In genomic region chr14:80847093-80847492, GRCh38 we compare ENCODE assay signal across 28 cellular contexts.
"Had no signal": no experiment of that assay in that cellular context is flagged by ENCODE, and none has a peak within 500 bp of the region (broad histone marks: within the 10 kb centered on the region; RNA-seq: fewer than 3 reads in every experiment).

No MANE protein-coding gene starts in this region.

- H3K36me3 ChIP-seq: stomach, suprapubic skin, thoracic aorta, thyroid gland, tibial artery, tibial nerve, transverse colon, upper lobe of left lung, upper lobe of right lung, uterus, vagina had no signal

- H3K27ac ChIP-seq: stomach, suprapubic skin, testis, thoracic aorta, thyroid gland, tibial artery, tibial nerve, transverse colon, upper lobe of left lung, upper lobe of right lung, uterus, vagina had no signal

- H3K27me3 ChIP-seq: stomach, suprapubic skin, testis, thyroid gland, tibial artery, tibial nerve, transverse colon, upper lobe of left lung, upper lobe of right lung, uterus, vagina had no signal

- H3K4me3 ChIP-seq: stomach, suprapubic skin, testis, thoracic aorta, thyroid gland, tibial artery, tibial nerve, transverse colon, upper lobe of left lung, upper lobe of right lung, uterus, vagina had no signal

- H3K4me3 Mint-ChIP-seq: stimulated activated effector memory CD8-positive, alpha-beta T cell treated with anti-CD3 and anti-CD28 coated beads, Interleukin-12 subunit alpha, Interleukin-12 subunit beta, amount 100 ng/mL, for 72 hours; stimulated activated memory B cell treated with anti-CD40 and anti-IgM and Interleukin-4, amounts not matched to agents 10 μg/mL and 1 μg/mL and 100 μg/mL, for 72 hours; stimulated activated naive B cell treated with anti-CD40 and anti-IgM and Interleukin-4, amounts not matched to agents 10 μg/mL and 1 μg/mL and 100 μg/mL, for 72 hours; stimulated activated naive CD8-positive, alpha-beta T cell treated with anti-CD3 and anti-CD28 coated beads, Interleukin-15, amount 100 ng/mL, for 72 hours; stimulated activated naive CD8-positive, alpha-beta T cell treated with anti-CD3 and anti-CD28 coated beads, Interleukin-15, Interleukin-2, amounts not matched to agents 100 ng/mL and 50 ng/mL, for 24 hours; type B pancreatic cell had no signal

- H3K4me1 ChIP-seq: suprapubic skin, testis, transverse colon, upper lobe of left lung, upper lobe of right lung, uterus, vagina had no signal

- H3K27ac Mint-ChIP-seq: stimulated activated effector memory CD8-positive, alpha-beta T cell treated with anti-CD3 and anti-CD28 coated beads, Interleukin-12 subunit alpha, Interleukin-12 subunit beta, amount 100 ng/mL, for 72 hours; stimulated activated memory B cell treated with anti-CD40 and anti-IgM and Interleukin-4, amounts not matched to agents 10 μg/mL and 1 μg/mL and 100 μg/mL, for 72 hours; stimulated activated naive B cell treated with anti-CD40 and anti-IgM and Interleukin-4, amounts not matched to agents 10 μg/mL and 1 μg/mL and 100 μg/mL, for 72 hours; stimulated activated naive CD8-positive, alpha-beta T cell treated with anti-CD3 and anti-CD28 coated beads, Interleukin-15, amount 100 ng/mL, for 72 hours; stimulated activated naive CD8-positive, alpha-beta T cell treated with anti-CD3 and anti-CD28 coated beads, Interleukin-15, Interleukin-2, amounts not matched to agents 100 ng/mL and 50 ng/mL, for 24 hours; type B pancreatic cell had no signal

- H3K4me1 Mint-ChIP-seq: stimulated activated effector memory CD8-positive, alpha-beta T cell treated with anti-CD3 and anti-CD28 coated beads, Interleukin-12 subunit alpha, Interleukin-12 subunit beta, amount 100 ng/mL, for 72 hours; stimulated activated memory B cell treated with anti-CD40 and anti-IgM and Interleukin-4, amounts not matched to agents 10 μg/mL and 1 μg/mL and 100 μg/mL, for 72 hours; stimulated activated naive B cell treated with anti-CD40 and anti-IgM and Interleukin-4, amounts not matched to agents 10 μg/mL and 1 μg/mL and 100 μg/mL, for 72 hours; stimulated activated naive CD8-positive, alpha-beta T cell treated with anti-CD3 and anti-CD28 coated beads, Interleukin-15, amount 100 ng/mL, for 72 hours had no signal

- H3K9me3 Mint-ChIP-seq: stimulated activated effector memory CD8-positive, alpha-beta T cell treated with anti-CD3 and anti-CD28 coated beads, Interleukin-12 subunit alpha, Interleukin-12 subunit beta, amount 100 ng/mL, for 72 hours; stimulated activated memory B cell treated with anti-CD40 and anti-IgM and Interleukin-4, amounts not matched to agents 10 μg/mL and 1 μg/mL and 100 μg/mL, for 72 hours; stimulated activated naive B cell treated with anti-CD40 and anti-IgM and Interleukin-4, amounts not matched to agents 10 μg/mL and 1 μg/mL and 100 μg/mL, for 72 hours; stimulated activated naive CD8-positive, alpha-beta T cell treated with anti-CD3 and anti-CD28 coated beads, Interleukin-15, amount 100 ng/mL, for 72 hours; stimulated activated naive CD8-positive, alpha-beta T cell treated with anti-CD3 and anti-CD28 coated beads, Interleukin-15, Interleukin-2, amounts not matched to agents 100 ng/mL and 50 ng/mL, for 24 hours; type B pancreatic cell had no signal

- H3K27me3 Mint-ChIP-seq: stimulated activated memory B cell treated with anti-CD40 and anti-IgM and Interleukin-4, amounts not matched to agents 10 μg/mL and 1 μg/mL and 100 μg/mL, for 72 hours; stimulated activated naive B cell treated with anti-CD40 and anti-IgM and Interleukin-4, amounts not matched to agents 10 μg/mL and 1 μg/mL and 100 μg/mL, for 72 hours; stimulated activated naive CD8-positive, alpha-beta T cell treated with anti-CD3 and anti-CD28 coated beads, Interleukin-15, amount 100 ng/mL, for 72 hours; stimulated activated naive CD8-positive, alpha-beta T cell treated with anti-CD3 and anti-CD28 coated beads, Interleukin-15, Interleukin-2, amounts not matched to agents 100 ng/mL and 50 ng/mL, for 24 hours; type B pancreatic cell had no signal

- H3K36me3 Mint-ChIP-seq: stimulated activated effector memory CD8-positive, alpha-beta T cell treated with anti-CD3 and anti-CD28 coated beads, Interleukin-12 subunit alpha, Interleukin-12 subunit beta, amount 100 ng/mL, for 72 hours; stimulated activated memory B cell treated with anti-CD40 and anti-IgM and Interleukin-4, amounts not matched to agents 10 μg/mL and 1 μg/mL and 100 μg/mL, for 72 hours; stimulated activated naive B cell treated with anti-CD40 and anti-IgM and Interleukin-4, amounts not matched to agents 10 μg/mL and 1 μg/mL and 100 μg/mL, for 72 hours; type B pancreatic cell had no signal

- DNase-seq: stimulated activated CD4-positive, alpha-beta T cell treated with anti-CD3 and anti-CD28 coated beads, Interleukin-2, amount 100 ng/mL, for 48 hours; stimulated activated CD4-positive, alpha-beta T cell treated with anti-CD3 and anti-CD28 coated beads, Interleukin-4, amount 100 ng/mL, for 1 hour; stimulated activated CD4-positive, alpha-beta T cell treated with anti-CD3 and anti-CD28 coated beads, Interleukin-4, amount 100 ng/mL, for 24 hours; stimulated activated CD4-positive, alpha-beta T cell treated with anti-CD3 and anti-CD28 coated beads, Interleukin-4, amount 100 ng/mL, for 4 hours; stimulated activated CD8-positive, alpha-beta memory T cell treated with anti-CD3 and anti-CD28 coated beads, Interleukin-4, amount 100 ng/mL, for 48 hours; stimulated activated naive B cell treated with anti-CD40 and anti-IgM and Interleukin-4, amounts not matched to agents 10 μg/mL and 1 μg/mL and 100 μg/mL, for 72 hours; stimulated activated naive CD4-positive, alpha-beta T cell; stimulated activated naive CD4-positive, alpha-beta T cell treated with Interleukin-2 at 50 U/mL for 16 hours; stimulated activated naive CD8-positive, alpha-beta T cell treated with anti-CD3 and anti-CD28 coated beads, Interleukin-15, amount 100 ng/mL, for 72 hours; stimulated activated naive CD8-positive, alpha-beta T cell treated with anti-CD3 and anti-CD28 coated beads, Interleukin-15, Interleukin-2, amounts not matched to agents 100 U/mL and 50 U/mL, for 24 hours; stomach; substantia nigra; testis; thyroid gland; tibial artery; transverse colon; trophoblast cell; upper lobe of left lung; upper lobe of right lung; uterus had no signal

- H3K9me3 ChIP-seq: stomach, suprapubic skin, testis, thoracic aorta, thyroid gland, tibial artery, tibial nerve, transverse colon, upper lobe of left lung, upper lobe of right lung, uterus, vagina had no signal
